18 cellular contexts compared by ENCODE assay signal in genomic region chr3:100245932-100246331, GRCh38. TPM values are rescaled to one million over a fixed set of nuclear protein-coding genes. Genes with fewer than 3 reads are reported as not detected.
DNase-seq lines count a peak whose midpoint lies in the region; ATAC-seq, FAIRE-seq and TF ChIP-seq lines count a peak whose summit lies in the region.
"Had no signal": no experiment of that assay in that cellular context is flagged by ENCODE, and none has a peak within 500 bp of the region (broad histone marks: within the 10 kb centered on the region; RNA-seq: fewer than 3 reads in every experiment).

No MANE protein-coding gene starts in this region.

- TF ChIP-seq EP300 in H1 (IDR thresholded peaks at IDR 0.05; ENCODE audit: borderline replicate concordance in 1 of 2, low read depth in 2 of 2, low read length in 2 of 2), result no peak

- peak; percentile 86 for ATAC-seq in stimulated activated effector memory CD8-positive, alpha-beta T cell treated with anti-CD3 and anti-CD28 coated beads, Interleukin-12 subunit alpha, Interleukin-12 subunit beta, amount 100 ng/mL, for 72 hours
- ATAC-seq in HG02642 (IDR thresholded peaks at IDR 0.05; ENCODE audit: poor library complexity, unreplicated experiment), result no peak
- ATAC-seq: HepG2 had no signal

- no peak overlapping the region for H3K4me2 ChIP-seq in H1 (ENCODE audit: insufficient read depth in 1 of 2, low read depth in 2 of 2, low read length in 2 of 2)

- POLR2A ChIA-PET in H1 (lab: Charles Lee; ENCODE audit: partially characterized antibody), result no interaction called here

- H3K27ac ChIP-seq in H1 (ENCODE audit: low read depth, low read length), result no peak overlapping the region
- H3K27ac ChIP-seq: prostate gland, stomach had no signal

- H3K56ac ChIP-seq in H1 (replicated peaks; ENCODE audit: insufficient read length, low read depth, low read length), result no peak overlapping the region

- TF ChIP-seq POLR2A in H1 (IDR thresholded peaks at IDR 0.05; ENCODE audit: control extremely low read depth in 1 of 2, low read depth in 2 of 2, low read length in 2 of 2), result no peak

- no peaks in the 10 kb centered on the region for H3K4me1 Mint-ChIP-seq in stimulated activated effector memory CD8-positive, alpha-beta T cell treated with anti-CD3 and anti-CD28 coated beads, Interleukin-12 subunit alpha, Interleukin-12 subunit beta, amount 100 ng/mL, for 72 hours
- no peaks in the 10 kb centered on the region for H3K4me1 Mint-ChIP-seq in type B pancreatic cell (ENCODE audit: unreplicated experiment)

- H3K27me3 Mint-ChIP-seq in type B pancreatic cell, result no peaks in the 10 kb centered on the region
- H3K27me3 Mint-ChIP-seq: activated naive CD8-positive, alpha-beta T cell treated with anti-CD3 and anti-CD28 coated beads, Interleukin-2, amount 10 ng/mL, durations not matched to agents 7 days and 5 days had no signal

- H3K27ac Mint-ChIP-seq in stimulated activated effector memory CD8-positive, alpha-beta T cell treated with anti-CD3 and anti-CD28 coated beads, Interleukin-12 subunit alpha, Interleukin-12 subunit beta, amount 100 ng/mL, for 72 hours, result no peak overlapping the region
- no peak overlapping the region for H3K27ac Mint-ChIP-seq in type B pancreatic cell
- H3K27ac Mint-ChIP-seq: activated naive CD8-positive, alpha-beta T cell treated with anti-CD3 and anti-CD28 coated beads, Interleukin-2, amount 10 ng/mL, durations not matched to agents 7 days and 5 days; nephron progenitor cell had no signal

- no peak overlapping the region for H3K9ac ChIP-seq in H1 (replicated peaks in 1 of 4; ENCODE audit: extremely low read depth in 1 of 4, low read depth in 3 of 4, low read length in 3 of 4)

- no peaks in the 10 kb centered on the region for H3K9me3 Mint-ChIP-seq in stimulated activated effector memory CD8-positive, alpha-beta T cell treated with anti-CD3 and anti-CD28 coated beads, Interleukin-12 subunit alpha, Interleukin-12 subunit beta, amount 100 ng/mL, for 72 hours
- no peaks in the 10 kb centered on the region for H3K9me3 Mint-ChIP-seq in type B pancreatic cell
- H3K9me3 Mint-ChIP-seq: nephron progenitor cell had no signal

- no peaks in the 10 kb centered on the region; a peak in 1 of 4 replicates for H3K79me2 ChIP-seq in H1 (ENCODE audit: control insufficient read depth in 1 of 2, insufficient read depth in 2 of 2, low read length in 2 of 2)

- H2AFZ ChIP-seq in H1 (ENCODE audit: low read length), result no peak overlapping the region

- H2BK20ac ChIP-seq in H1 (ENCODE audit: low read length), result no peak overlapping the region

- H2BK12ac ChIP-seq in H1 (ENCODE audit: low read depth, low read length), result no peak overlapping the region

- no peak overlapping the region for H2BK120ac ChIP-seq in H1 (replicated peaks; ENCODE audit: low read depth, low read length)

- H2BK5ac ChIP-seq in H1 (ENCODE audit: low read depth, low read length), result no peak overlapping the region

- H3K4me3 Mint-ChIP-seq in stimulated activated effector memory CD8-positive, alpha-beta T cell treated with anti-CD3 and anti-CD28 coated beads, Interleukin-12 subunit alpha, Interleukin-12 subunit beta, amount 100 ng/mL, for 72 hours, result no peak overlapping the region
- H3K4me3 Mint-ChIP-seq in type B pancreatic cell, result no peak overlapping the region
- H3K4me3 Mint-ChIP-seq: activated naive CD8-positive, alpha-beta T cell treated with anti-CD3 and anti-CD28 coated beads, Interleukin-2, amount 10 ng/mL, durations not matched to agents 7 days and 5 days; nephron progenitor cell had no signal

- no peaks in the 10 kb centered on the region for H3K9me3 ChIP-seq in H1 (ENCODE audit: insufficient read depth in 2 of 2, low read depth in 1 of 2, low read length in 1 of 2)
- H3K9me3 ChIP-seq: prostate gland, stomach had no signal

- H4K8ac ChIP-seq in H1 (ENCODE audit: extremely low read depth, insufficient read depth, low read length), result no peak overlapping the region

- no peak overlapping the region for H4K5ac ChIP-seq in H1 (ENCODE audit: insufficient read length, low read depth, low read length)

- H3K27me3 ChIP-seq in H1 (replicated peaks in 1 of 4; ENCODE audit: control insufficient read depth in 3 of 4, extremely low read depth in 1 of 4, insufficient read depth in 3 of 4, low read length in 3 of 4), result no peaks in the 10 kb centered on the region
- H3K27me3 ChIP-seq: stomach had no signal

- H3K18ac ChIP-seq in H1 (ENCODE audit: extremely low read depth, low read length), result no peak overlapping the region

- H3K23me2 ChIP-seq in H1 (ENCODE audit: low read depth, low read length), result no peaks in the 10 kb centered on the region

- H3K4me1 ChIP-seq in H1 (replicated peaks in 1 of 4; ENCODE audit: control insufficient read depth in 3 of 4, insufficient read depth in 4 of 4, low read length in 3 of 4), result no peaks in the 10 kb centered on the region
- H3K4me1 ChIP-seq: prostate gland, stomach had no signal

- no peaks in the 10 kb centered on the region for H4K20me1 ChIP-seq in H1 (replicated peaks in 1 of 2; ENCODE audit: control insufficient read depth in 1 of 2, insufficient read depth in 2 of 2, low read length in 2 of 2)

- no peak for TF ChIP-seq CTCF in H1 (IDR thresholded peaks at IDR 0.05; ENCODE audit: control extremely low read depth in 1 of 3, insufficient read depth in 1 of 3, low read depth in 1 of 3, low read length in 3 of 3)
- TF ChIP-seq CTCF in type B pancreatic cell (conservative IDR thresholded peaks at IDR 0.05), result no peak

- H3K36me3 ChIP-seq in H1 (ENCODE audit: control insufficient read depth in 2 of 4, insufficient read depth in 4 of 4, low read length in 3 of 4), result no peaks in the 10 kb centered on the region
- H3K36me3 ChIP-seq: prostate gland, stomach had no signal

- H3K4me3 ChIP-seq in H1 (ENCODE audit: extremely low read depth in 1 of 4, insufficient read depth in 2 of 4, low read depth in 3 of 4, low read length in 4 of 4), result no peak overlapping the region
- H3K4me3 ChIP-seq: prostate gland, stomach had no signal

- 63% methylated on average over 4 of the region's 4 CpGs; no CpG with 5 or more reads in 1 of the 2 experiments for WGBS in H1 (ENCODE audit: extremely low coverage in 1 of 2, insufficient coverage in 1 of 2, insufficient read length in 1 of 2, insufficient replicate concordance in 2 of 2, low coverage in 1 of 2, low lambda C conversion rate in 2 of 2, missing lambda C conversion rate in 1 of 2), 2 experiments

- peak; percentile 40 for DNase-seq in stimulated activated CD4-positive, alpha-beta T cell treated with anti-CD3 and anti-CD28 coated beads, Interleukin-15, amount 100 ng/mL, for 24 hours
- DNase-seq in stimulated activated CD4-positive, alpha-beta T cell treated with anti-CD3 and anti-CD28 coated beads, Interleukin-12 subunit alpha, Interleukin-12 subunit beta, amount 100 ng/mL, for 4 hours, result no peak
- DNase-seq in RKO (ENCODE audit: low spot score), result peak; percentile 31
- no peak for DNase-seq in H1 (ENCODE audit: low read depth in 1 of 2, low spot score in 2 of 2)
- no peak for DNase-seq in stimulated activated effector memory CD8-positive, alpha-beta T cell treated with anti-CD3 and anti-CD28 coated beads, Interleukin-12 subunit alpha, Interleukin-12 subunit beta, amount 100 ng/mL, for 72 hours (ENCODE audit: low spot score in 2 of 2)
- DNase-seq in type B pancreatic cell (ENCODE audit: extremely low spot score, unreplicated experiment), result no peak
- no peak for DNase-seq in superior temporal gyrus (ENCODE audit: extremely low spot score)
- DNase-seq: activated CD8-positive, alpha-beta memory T cell treated with anti-CD3 and anti-CD28 coated beads, Interleukin-2, amount 50 U/mL, for 4 hours; activated naive CD8-positive, alpha-beta T cell treated with anti-CD3 and anti-CD28 coated beads, Interleukin-2, amount 10 ng/mL, durations not matched to agents 7 days and 5 days; cerebellar nuclear complex; MM.1S; NCI-H2029; nephron progenitor cell; Right ventricle myocardium superior; stomach had no signal

- no peak overlapping the region for H3K23ac ChIP-seq in H1 (ENCODE audit: insufficient read length)

- no peak overlapping the region for H2BK15ac ChIP-seq in H1 (ENCODE audit: low read length)

- no peak overlapping the region for H4K91ac ChIP-seq in H1 (replicated peaks; ENCODE audit: insufficient read length, low read length)

- no peak for TF ChIP-seq RAD21 in H1 (IDR thresholded peaks at IDR 0.05 in 1 of 2, conservative IDR thresholded peaks at IDR 0.05 in 1 of 2; ENCODE audit: low read depth in 2 of 2, low read length in 2 of 2)

- H3K79me1 ChIP-seq in H1 (ENCODE audit: low read depth, low read length), result no peaks in the 10 kb centered on the region

- CTCF ChIA-PET in H1 (lab: Charles Lee; ENCODE audit: partially characterized antibody), result no interaction called here

- no peak overlapping the region for H3K4ac ChIP-seq in H1 (replicated peaks; ENCODE audit: insufficient read length, low read depth, low read length)

- H2AK5ac ChIP-seq in H1 (ENCODE audit: low read depth, low read length), result no peak overlapping the region

- no peak overlapping the region for H3K14ac ChIP-seq in H1 (ENCODE audit: insufficient read length)

- H3K36me3 Mint-ChIP-seq in stimulated activated effector memory CD8-positive, alpha-beta T cell treated with anti-CD3 and anti-CD28 coated beads, Interleukin-12 subunit alpha, Interleukin-12 subunit beta, amount 100 ng/mL, for 72 hours, result no peaks in the 10 kb centered on the region
- H3K36me3 Mint-ChIP-seq in type B pancreatic cell, result no peaks in the 10 kb centered on the region

- no peak for FAIRE-seq in H1 (lab: Jason Lieb, UNC)
- FAIRE-seq: HepG2 had no signal

TF ChIP-seq in H1, 55 proteins besides CTCF, POLR2A, EP300 and RAD21:
- TF ChIP-seq HDAC2 (IDR thresholded peaks at IDR 0.05; ENCODE audit: borderline replicate concordance in 1 of 2, low read depth in 2 of 2, low read length in 2 of 2), result no peak
- TF ChIP-seq NANOG (IDR thresholded peaks at IDR 0.05; ENCODE audit: insufficient read depth, low read depth, low read length, poor library complexity, severe bottlenecking), result peak; percentile 48
- no peak for TF ChIP-seq BACH1 (IDR thresholded peaks at IDR 0.05; ENCODE audit: low read length)
TF ChIP-seq in H1: peak in this region for 1.

RNA-seq across cellular contexts. Expression of gene TBC1D23, which starts 14.9 kb away (rescaled TPM):
- total RNA-seq in H1 (2021; fragmentation: NEBNext Ultra II Directional; extraction: Animal tissue kit (Norgen Biotek cat#: 25700)), result 24.7 and 29.3 TPM in 2 replicates
- polyA plus RNA-seq in H1 (2011; rRNA removed), result 4.3 and 6.4 TPM in 2 replicates
- polyA plus RNA-seq in H1 (2011; cell fraction: cytosol; rRNA removed), result 9.3 TPM
- 2.3 TPM for polyA plus RNA-seq in H1 (2011; cell fraction: nucleus; rRNA removed)
- 7.1 to 15.5 TPM (median 9.7 TPM) in 4 replicates for polyA plus RNA-seq in H1 (2012, experiment 1 of 2)
- polyA plus RNA-seq in H1 (2012, experiment 2 of 2), result 1.2 TPM
- 9.6 TPM for polyA plus RNA-seq in H1 (2013, experiment 1 of 2)
- polyA plus RNA-seq in H1 (2013, experiment 2 of 2), result 11.3 TPM
- 19.7 and 30.9 TPM in 2 replicates for polyA minus RNA-seq in H1 (2011; rRNA and poly(A)+ RNA removed)
- polyA minus RNA-seq in H1 (2011; cell fraction: cytosol; rRNA and poly(A)+ RNA removed), result 9.7 TPM
- 10.2 TPM for polyA minus RNA-seq in H1 (2011; cell fraction: nucleus; rRNA and poly(A)+ RNA removed)
- 39.6 and 45.2 TPM in 2 replicates for total RNA-seq in type B pancreatic cell (ENCODE audit: low replicate concordance)

Comparison
In these comparisons a context has a peak if more than half of its experiments do, and no peak if none do; other contexts are left out.
1. DNase-seq: peak in stimulated activated CD4-positive, alpha-beta T cell treated with anti-CD3 and anti-CD28 coated beads, Interleukin-15, amount 100 ng/mL, for 24 hours (single experiment) and RKO (single experiment); none in stimulated activated CD4-positive, alpha-beta T cell treated with anti-CD3 and anti-CD28 coated beads, Interleukin-12 subunit alpha, Interleukin-12 subunit beta, amount 100 ng/mL, for 4 hours (single experiment), H1 (0 of 2), stimulated activated effector memory CD8-positive, alpha-beta T cell treated with anti-CD3 and anti-CD28 coated beads, Interleukin-12 subunit alpha, Interleukin-12 subunit beta, amount 100 ng/mL, for 72 hours (0 of 2), type B pancreatic cell (single experiment) and superior temporal gyrus (single experiment).